ENCODE assay signal across 28 cellular contexts in the genomic region with DNA sequence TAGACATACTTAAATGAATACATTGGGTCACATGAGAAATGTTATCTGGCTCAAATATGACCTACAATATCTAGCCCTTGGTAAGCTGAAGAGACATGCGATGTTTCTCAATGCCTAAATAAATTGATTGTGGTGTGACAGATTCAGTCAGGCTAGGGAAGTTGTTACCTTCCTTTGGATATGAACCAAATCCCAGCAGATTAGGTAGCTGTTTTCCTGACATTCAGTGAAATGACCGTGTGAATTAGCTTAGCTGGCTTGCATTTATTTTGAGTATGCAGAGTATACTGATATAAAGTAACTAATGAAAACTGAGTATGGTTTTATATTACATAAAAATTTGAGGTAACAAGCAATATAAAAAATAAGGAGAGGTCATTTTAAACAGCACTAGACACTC.
"Had no signal": no experiment of that assay in that cellular context is flagged by ENCODE, and none has a peak within 500 bp of the region (broad histone marks: within the 10 kb centered on the region; RNA-seq: fewer than 3 reads in every experiment).

No MANE protein-coding gene starts in this region.

- ATAC-seq: naive thymus-derived CD4-positive, alpha-beta T cell; natural killer cell treated with Interleukin-12 subunit alpha and Interleukin-12 subunit beta and Interleukin-15 and Interleukin-18, amount 100 ng/mL, for 72 hours; pancreas; right lobe of liver; stimulated activated effector memory CD8-positive, alpha-beta T cell treated with anti-CD3 and anti-CD28 coated beads, Interleukin-12 subunit alpha, Interleukin-12 subunit beta, amount 100 ng/mL, for 72 hours; stimulated activated naive B cell treated with anti-CD40 and anti-IgM and Interleukin-4, amounts not matched to agents 10 μg/mL and 1 μg/mL and 100 μg/mL, for 72 hours had no signal

- DNase-seq: naive thymus-derived CD4-positive, alpha-beta T cell; nephron progenitor cell; nucleus accumbens; pancreas; retina; right lobe of liver; sigmoid colon; small intestine; stimulated activated CD4-positive, alpha-beta T cell treated with anti-CD3 and anti-CD28 coated beads, Interleukin-15, amount 100 ng/mL, for 24 hours; stimulated activated CD4-positive, alpha-beta T cell treated with anti-CD3 and anti-CD28 coated beads, Interleukin-2, amount 100 ng/mL, for 24 hours; stimulated activated CD4-positive, alpha-beta T cell treated with anti-CD3 and anti-CD28 coated beads, Interleukin-2, amount 100 ng/mL, for 48 hours; stimulated activated CD4-positive, alpha-beta T cell treated with anti-CD3 and anti-CD28 coated beads, Interleukin-4, amount 100 ng/mL, for 24 hours; stimulated activated naive B cell treated with anti-CD40 and anti-IgM and Interleukin-4, amounts not matched to agents 10 μg/mL and 1 μg/mL and 100 μg/mL, for 72 hours; stimulated activated naive CD4-positive, alpha-beta T cell treated with Interleukin-2 at 50 U/mL for 16 hours; stomach; thyroid gland; trophoblast cell; upper lobe of left lung had no signal

- H3K27me3 ChIP-seq: neutrophil, pancreas, right atrium auricular region, right lobe of liver, sigmoid colon, stomach, thyroid gland, tibial nerve, upper lobe of left lung had no signal

- H3K27ac Mint-ChIP-seq: naive thymus-derived CD4-positive, alpha-beta T cell; natural killer cell treated with Interleukin-12 subunit alpha and Interleukin-12 subunit beta and Interleukin-15 and Interleukin-18, amount 100 ng/mL, for 72 hours; nephron progenitor cell; stimulated activated effector memory CD8-positive, alpha-beta T cell treated with anti-CD3 and anti-CD28 coated beads, Interleukin-12 subunit alpha, Interleukin-12 subunit beta, amount 100 ng/mL, for 72 hours; stimulated activated naive B cell treated with anti-CD40 and anti-IgM and Interleukin-4, amounts not matched to agents 10 μg/mL and 1 μg/mL and 100 μg/mL, for 72 hours; stimulated activated naive CD8-positive, alpha-beta T cell treated with anti-CD3 and anti-CD28 coated beads, Interleukin-15, Interleukin-2, amounts not matched to agents 100 ng/mL and 50 ng/mL, for 24 hours had no signal

- FAIRE-seq: pancreas, small intestine, urothelium cell line had no signal

- H3K27me3 Mint-ChIP-seq: natural killer cell treated with Interleukin-12 subunit alpha and Interleukin-12 subunit beta and Interleukin-15 and Interleukin-18, amount 100 ng/mL, for 72 hours; stimulated activated naive B cell treated with anti-CD40 and anti-IgM and Interleukin-4, amounts not matched to agents 10 μg/mL and 1 μg/mL and 100 μg/mL, for 72 hours; stimulated activated naive CD8-positive, alpha-beta T cell treated with anti-CD3 and anti-CD28 coated beads, Interleukin-15, Interleukin-2, amounts not matched to agents 100 ng/mL and 50 ng/mL, for 24 hours had no signal

- H3K4me3 Mint-ChIP-seq: naive thymus-derived CD4-positive, alpha-beta T cell; natural killer cell treated with Interleukin-12 subunit alpha and Interleukin-12 subunit beta and Interleukin-15 and Interleukin-18, amount 100 ng/mL, for 72 hours; nephron progenitor cell; neural crest cell; stimulated activated effector memory CD8-positive, alpha-beta T cell treated with anti-CD3 and anti-CD28 coated beads, Interleukin-12 subunit alpha, Interleukin-12 subunit beta, amount 100 ng/mL, for 72 hours; stimulated activated naive B cell treated with anti-CD40 and anti-IgM and Interleukin-4, amounts not matched to agents 10 μg/mL and 1 μg/mL and 100 μg/mL, for 72 hours; stimulated activated naive CD8-positive, alpha-beta T cell treated with anti-CD3 and anti-CD28 coated beads, Interleukin-15, Interleukin-2, amounts not matched to agents 100 ng/mL and 50 ng/mL, for 24 hours had no signal

- H3K36me3 Mint-ChIP-seq: natural killer cell treated with Interleukin-12 subunit alpha and Interleukin-12 subunit beta and Interleukin-15 and Interleukin-18, amount 100 ng/mL, for 72 hours; stimulated activated effector memory CD8-positive, alpha-beta T cell treated with anti-CD3 and anti-CD28 coated beads, Interleukin-12 subunit alpha, Interleukin-12 subunit beta, amount 100 ng/mL, for 72 hours; stimulated activated naive B cell treated with anti-CD40 and anti-IgM and Interleukin-4, amounts not matched to agents 10 μg/mL and 1 μg/mL and 100 μg/mL, for 72 hours had no signal

- H3K4me1 ChIP-seq: pancreas, prostate gland, right atrium auricular region, right lobe of liver, sigmoid colon, stomach, thyroid gland, tibial nerve, upper lobe of left lung had no signal

- H3K9me3 ChIP-seq: neutrophil, pancreas, prostate gland, right lobe of liver, stomach, thoracic aorta, thyroid gland, upper lobe of left lung had no signal

- H3K36me3 ChIP-seq: neutrophil, pancreas, prostate gland, right atrium auricular region, right lobe of liver, sigmoid colon, stomach, thoracic aorta, thyroid gland, tibial nerve, upper lobe of left lung had no signal

- H3K4me3 ChIP-seq: pancreas, prostate gland, right atrium auricular region, right lobe of liver, sigmoid colon, stomach, thoracic aorta, thyroid gland, tibial nerve, upper lobe of left lung had no signal

- H3K9me3 Mint-ChIP-seq: neural crest cell had no signal

- H3K27ac ChIP-seq: neutrophil, pancreas, prostate gland, right atrium auricular region, right lobe of liver, sigmoid colon, stomach, thoracic aorta, thyroid gland, tibial nerve, upper lobe of left lung had no signal

- H3K4me1 Mint-ChIP-seq: naive thymus-derived CD4-positive, alpha-beta T cell; nephron progenitor cell; neural crest cell; stimulated activated effector memory CD8-positive, alpha-beta T cell treated with anti-CD3 and anti-CD28 coated beads, Interleukin-12 subunit alpha, Interleukin-12 subunit beta, amount 100 ng/mL, for 72 hours; stimulated activated naive B cell treated with anti-CD40 and anti-IgM and Interleukin-4, amounts not matched to agents 10 μg/mL and 1 μg/mL and 100 μg/mL, for 72 hours had no signal
